Comparison of ENCODE assay signal across 28 cellular contexts in the genomic region with DNA sequence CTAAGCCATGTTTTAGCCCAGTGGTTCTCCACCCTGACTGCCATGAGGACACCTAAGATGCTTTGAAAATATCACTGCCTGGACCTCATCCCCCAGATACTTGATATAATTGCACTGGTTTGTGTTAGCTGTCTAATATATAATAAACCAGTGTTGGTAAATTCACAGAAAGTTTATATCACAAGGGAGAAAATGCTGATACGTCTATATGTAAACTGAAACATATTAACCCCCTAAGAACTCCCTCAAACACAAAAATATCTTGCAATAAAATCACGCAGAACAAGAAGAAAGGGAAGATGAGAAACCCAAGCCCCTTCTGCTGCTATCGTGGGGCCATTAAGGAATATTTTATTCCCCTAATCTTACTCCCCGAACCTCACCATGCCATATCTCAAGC.
"Had no signal": no experiment of that assay in that cellular context is flagged by ENCODE, and none has a peak within 500 bp of the region (broad histone marks: within the 10 kb centered on the region; RNA-seq: fewer than 3 reads in every experiment).

No MANE protein-coding gene starts in this region.

- H3K27me3 ChIP-seq: colonic mucosa, dorsolateral prefrontal cortex, esophagus muscularis mucosa, esophagus squamous epithelium, foreskin keratinocyte, gastrocnemius medialis, gastroesophageal sphincter, heart left ventricle, heart right ventricle had no signal

- H3K4me3 ChIP-seq: colonic mucosa, coronary artery, dorsolateral prefrontal cortex, esophagus muscularis mucosa, esophagus squamous epithelium, gastrocnemius medialis, gastroesophageal sphincter, heart left ventricle, heart right ventricle had no signal

- FAIRE-seq: colon, endometrium, endothelial cell of umbilical vein, frontal cortex had no signal

- H3K9me3 ChIP-seq: colonic mucosa, esophagus muscularis mucosa, esophagus squamous epithelium, gastrocnemius medialis, gastroesophageal sphincter, heart left ventricle, heart right ventricle had no signal

- ATAC-seq: effector memory CD8-positive, alpha-beta T cell; esophagus mucosa; foreskin keratinocyte; gastrocnemius medialis; gastroesophageal sphincter; heart left ventricle; heart right ventricle had no signal

- H3K4me1 ChIP-seq: colonic mucosa, esophagus muscularis mucosa, esophagus squamous epithelium, heart left ventricle, heart right ventricle had no signal

- H3K27ac ChIP-seq: colonic mucosa, coronary artery, dorsolateral prefrontal cortex, epithelial cell of prostate, esophagus muscularis mucosa, esophagus squamous epithelium, foreskin keratinocyte, gastrocnemius medialis, gastroesophageal sphincter, heart left ventricle, heart right ventricle had no signal

- DNase-seq: colonic mucosa; cortex of kidney; dermis blood vessel endothelial cell; dorsolateral prefrontal cortex; effector CD4-positive, alpha-beta T cell; effector CD8-positive, alpha-beta T cell; effector memory CD4-positive, alpha-beta T cell; effector memory CD8-positive, alpha-beta T cell; endodermal cell; erythroblast; esophagus squamous epithelium; foreskin fibroblast; foreskin keratinocyte; foreskin melanocyte; gastrocnemius medialis; glutamatergic neuron; head of caudate nucleus; heart left ventricle; heart right ventricle had no signal

- H3K36me3 ChIP-seq: colonic mucosa had no signal
